8 cellular contexts compared by ENCODE assay signal in the genomic region with DNA sequence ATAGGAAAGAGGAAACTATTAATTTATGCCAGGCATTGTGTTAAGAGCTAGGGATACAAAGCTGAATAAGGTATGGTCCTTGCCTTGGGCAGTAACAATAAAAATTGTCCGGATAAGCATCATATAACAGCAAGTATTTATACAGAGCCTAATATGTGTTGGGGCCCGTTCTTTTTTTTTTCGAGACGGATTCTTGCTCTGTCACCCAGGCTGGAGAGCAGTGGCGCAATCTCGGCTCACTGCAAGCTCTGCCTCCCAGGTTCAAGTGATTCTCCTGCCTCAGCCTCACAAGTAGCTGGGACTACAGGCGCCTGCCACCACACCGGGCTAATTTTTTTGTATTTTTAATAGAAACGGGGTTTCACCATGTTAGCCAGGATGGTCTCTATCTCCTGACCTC. TPM values are rescaled to one million over a fixed set of nuclear protein-coding genes. Genes with fewer than 3 reads are reported as not detected.
"Had no signal": no experiment of that assay in that cellular context is flagged by ENCODE, and none has a peak within 500 bp of the region (broad histone marks: within the 10 kb centered on the region; RNA-seq: fewer than 3 reads in every experiment).

No MANE protein-coding gene starts in this region.

RNA-seq across cellular contexts. Expression of a gene that starts 22.2 kb away (rescaled TPM):
- total RNA-seq: activated naive CD4-positive, alpha-beta T cell treated with anti-CD3 and anti-CD28 coated beads for 36 hours; activated naive CD4-positive, alpha-beta T cell treated with anti-CD3 and anti-CD28 coated beads, Interleukin-2, amount 50 U/mL, for 72 hours; activated naive CD8-positive, alpha-beta T cell treated with anti-CD3 and anti-CD28 coated beads for 36 hours; activated naive CD8-positive, alpha-beta T cell treated with anti-CD3 and anti-CD28 coated beads, Interleukin-2, amount 10 ng/mL, durations not matched to agents 7 days and 5 days; activated T-cell treated with anti-CD3 and anti-CD28 coated beads, Interleukin-2, amount 50 U/mL, for 72 hours; activated T-helper 1 cell treated with anti-CD3 and anti-CD28 coated beads, Interleukin-12 subunit alpha, Interleukin-12 subunit beta, Interleukin-2, Interleukin-4 antibody, amounts not matched to agents 30 ng/mL and 10 ng/mL and 1 ng/mL, durations not matched to agents 14 hours and 24 hours and 36 hours; activated T-helper 17 cell treated with anti-CD3 and anti-CD28 coated beads, Interleukin-2, amount 50 U/mL, for 72 hours; activated T-helper 2 cell treated with anti-CD3 and anti-CD28 coated beads, Interferon-gamma antibody, Interleukin-2, Interleukin-4, amounts not matched to agents 10 μg/mL and 5 μg/mL and 100 μg/mL, durations not matched to agents 14 hours and 24 hours and 36 hours had no signal
